19 cellular contexts compared by ENCODE assay signal in genomic region chr2:222976521-222977076, GRCh38.
DNase-seq lines count a peak whose midpoint lies in the region; ATAC-seq, FAIRE-seq and TF ChIP-seq lines count a peak whose summit lies in the region.
"Had no signal": no experiment of that assay in that cellular context is flagged by ENCODE, and none has a peak within 500 bp of the region (broad histone marks: within the 10 kb centered on the region; RNA-seq: fewer than 3 reads in every experiment).

No MANE protein-coding gene starts in this region.

- H3K4me1 ChIP-seq in keratinocyte (ENCODE audit: control insufficient read depth, extremely low read depth, insufficient read depth, low read length): peaks cover 9% of the 10 kb centered on the region
- no peaks in the 10 kb centered on the region for H3K4me1 ChIP-seq in lower lobe of right lung
- H3K4me1 ChIP-seq: HAP-1 had no signal

- ATAC-seq in lower lobe of right lung (no peak), HG03097 (IDR thresholded peaks at IDR 0.05; ENCODE audit: low FRiP score, unreplicated experiment) (no peak), HG03571 (IDR thresholded peaks at IDR 0.05; ENCODE audit: unreplicated experiment) (no peak)
- ATAC-seq: Panc1 had no signal

- no peak overlapping the region for H3K9ac ChIP-seq in keratinocyte (ENCODE audit: control insufficient read depth, extremely low read depth, insufficient read depth, low read length)

- H3K9me3 ChIP-seq in keratinocyte (ENCODE audit: control insufficient read depth, low read depth, low read length) (no peaks in the 10 kb centered on the region), lower lobe of right lung (no peaks in the 10 kb centered on the region)
- H3K9me3 ChIP-seq: HAP-1 had no signal

- H3K4me3 ChIP-seq in GM06990 (replicated peaks; ENCODE audit: low read depth, low read length): no peak overlapping the region
- H3K4me3 ChIP-seq in keratinocyte (ENCODE audit: control insufficient read depth in 2 of 3, extremely low read depth in 1 of 3, insufficient read depth in 2 of 3, low read depth in 1 of 3, low read length in 3 of 3): no peak overlapping the region
- H3K4me3 ChIP-seq in lower lobe of right lung: no peak overlapping the region
- H3K4me3 ChIP-seq: HAP-1 had no signal

- no peaks in the 10 kb centered on the region for H3K36me3 ChIP-seq in GM06990 (ENCODE audit: control insufficient read depth, insufficient read depth, low read length)
- H3K36me3 ChIP-seq in keratinocyte (ENCODE audit: control insufficient read depth in 2 of 2, extremely low read depth in 1 of 2, insufficient read depth in 2 of 2, low read length in 2 of 2): no peaks in the 10 kb centered on the region
- H3K36me3 ChIP-seq in lower lobe of right lung: no peaks in the 10 kb centered on the region
- H3K36me3 ChIP-seq: HAP-1 had no signal

- no peak overlapping the region for H2AFZ ChIP-seq in keratinocyte (ENCODE audit: control insufficient read depth, low read length)

- intact Hi-C loops in lower lobe of right lung (cut with DNase I): no loop called here

- H4K20me1 ChIP-seq in keratinocyte (ENCODE audit: control insufficient read depth, extremely low read depth, insufficient read depth, low read length): no peaks in the 10 kb centered on the region

- peak; percentile 9 to 27 for DNase-seq in AML-193 (lab: John Stamatoyannopoulos, UW)
- peak; percentile 37 for DNase-seq in GM06990 (ENCODE audit: extremely low read depth, insufficient read length)
- peak; percentile 37 for DNase-seq in astrocyte of the hippocampus (ENCODE audit: low read depth, low spot score)
- DNase-seq in keratinocyte (ENCODE audit: low read depth, low spot score): no peak
- DNase-seq in lower lobe of right lung: no peak
- DNase-seq in stimulated activated CD4-positive, alpha-beta T cell treated with anti-CD3 and anti-CD28 coated beads, Interleukin-12 subunit alpha, Interleukin-12 subunit beta, amount 100 ng/mL, for 4 hours: no peak
- DNase-seq: DMS79 treated with DMSO at 0.1 percent for 48 hours, NCI-H187 treated with DMSO at 0.1 percent for 48 hours, NCI-H2171 treated with DMSO at 0.1 percent for 48 hours, NCI-H510A treated with DMSO at 0.1 percent for 48 hours, SHP77 treated with DMSO at 0.1 percent for 48 hours had no signal

- H3K27ac ChIP-seq in keratinocyte (ENCODE audit: control insufficient read depth, insufficient read depth, low read length) (no peak overlapping the region), lower lobe of right lung (no peak overlapping the region)

- dilution Hi-C loops in keratinocyte (cut with MboI; ENCODE audit: extremely low pct_ligation_motif_present, low sequenced_read_pairs): no loop called here

- no peaks in the 10 kb centered on the region for H3K79me2 ChIP-seq in keratinocyte (ENCODE audit: control insufficient read depth, insufficient read depth, low read length)

- H3K27me3 ChIP-seq in GM06990 (replicated peaks; ENCODE audit: control insufficient read depth, insufficient read depth, low read length) (no peaks in the 10 kb centered on the region), keratinocyte (ENCODE audit: control insufficient read depth, extremely low read depth, insufficient read depth, low read length) (no peaks in the 10 kb centered on the region), lower lobe of right lung (ENCODE audit: low read depth) (no peaks in the 10 kb centered on the region)

- FAIRE-seq in keratinocyte (lab: Jason Lieb, UNC): peak; percentile 26
- FAIRE-seq: G401.6, GM12891, GM18507, HTR-8/SVneo had no signal

- TF ChIP-seq CTCF in GM06990 (IDR thresholded peaks at IDR 0.05; ENCODE audit: insufficient read depth, low read length, poor library complexity, severe bottlenecking) (no peak), keratinocyte (optimal IDR thresholded peaks at IDR 0.05 in 1 of 3, IDR thresholded peaks at IDR 0.05 in 1 of 3, conservative IDR thresholded peaks at IDR 0.05 in 1 of 3; ENCODE audit: extremely low read depth in 1 of 3, insufficient read depth in 2 of 3, low read length in 3 of 3) (no peak), lower lobe of right lung (IDR thresholded peaks at IDR 0.05) (no peak)

- H3K9me1 ChIP-seq in keratinocyte (ENCODE audit: control insufficient read depth, extremely low read depth, insufficient read depth, low read length): no peaks in the 10 kb centered on the region

- H3K4me2 ChIP-seq in keratinocyte (ENCODE audit: control insufficient read depth, extremely low read depth, insufficient read depth, low read depth, low read length): no peak overlapping the region

Comparison
In these comparisons a context has a peak if more than half of its experiments do, and no peak if none do; other contexts are left out.
1. DNase-seq: peak in AML-193 (2 of 2), GM06990 (single experiment) and astrocyte of the hippocampus (single experiment); none in keratinocyte (single experiment), lower lobe of right lung (single experiment) and stimulated activated CD4-positive, alpha-beta T cell treated with anti-CD3 and anti-CD28 coated beads, Interleukin-12 subunit alpha, Interleukin-12 subunit beta, amount 100 ng/mL, for 4 hours (single experiment).